In the genomic region with DNA sequence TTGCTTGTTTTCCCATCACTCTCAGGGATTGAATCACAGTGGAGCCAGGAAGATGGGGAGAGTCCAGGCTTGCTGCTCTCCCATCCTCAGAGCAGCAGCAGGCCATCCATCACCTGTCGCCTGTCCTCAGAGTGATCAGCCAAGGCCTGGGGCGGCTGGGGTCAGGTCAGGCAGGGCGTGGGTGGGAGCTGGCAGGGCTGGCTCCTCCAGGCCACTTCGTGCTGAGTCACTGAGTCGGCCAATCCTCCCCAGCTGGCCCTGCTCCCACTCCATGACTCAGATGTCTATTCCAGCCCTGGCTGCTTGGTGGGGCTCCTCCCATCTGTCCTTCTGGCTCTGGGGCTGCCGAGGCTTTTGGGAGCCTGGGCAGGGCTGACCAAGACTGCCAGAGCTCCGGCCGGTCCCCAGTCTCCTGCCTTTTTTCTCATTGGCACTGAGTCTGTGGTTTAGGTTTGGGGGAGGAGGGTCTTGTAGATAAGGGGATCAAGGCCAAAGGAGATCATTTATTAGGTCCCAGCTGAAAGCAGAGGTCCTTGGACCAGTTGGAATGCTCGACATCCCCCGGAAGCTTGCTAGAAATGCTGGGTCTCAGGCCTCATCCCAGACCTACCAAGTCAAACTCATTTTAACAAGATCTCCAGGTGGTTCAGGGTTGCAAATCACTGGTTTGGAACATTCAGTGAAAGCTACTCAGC, we compare ENCODE assay signal across 8 cellular contexts.
DNase-seq lines count a peak whose midpoint lies in the region; ATAC-seq and FAIRE-seq lines count a peak whose summit lies in the region.

No MANE protein-coding gene starts in this region.

- no peak overlapping the region for H3K4me3 Mint-ChIP-seq in activated T-helper 1 cell treated with anti-CD3 and anti-CD28 coated beads, Interleukin-12 subunit alpha, Interleukin-12 subunit beta, Interleukin-2, Interleukin-4 antibody, amounts not matched to agents 30 ng/mL and 10 ng/mL and 1 ng/mL, durations not matched to agents 14 hours and 24 hours and 36 hours

- H3K9me3 Mint-ChIP-seq in activated T-helper 1 cell treated with anti-CD3 and anti-CD28 coated beads, Interleukin-12 subunit alpha, Interleukin-12 subunit beta, Interleukin-2, Interleukin-4 antibody, amounts not matched to agents 30 ng/mL and 10 ng/mL and 1 ng/mL, durations not matched to agents 14 hours and 24 hours and 36 hours = no peaks in the 10 kb centered on the region

- no peaks in the 10 kb centered on the region for H3K27me3 Mint-ChIP-seq in activated T-helper 1 cell treated with anti-CD3 and anti-CD28 coated beads, Interleukin-12 subunit alpha, Interleukin-12 subunit beta, Interleukin-2, Interleukin-4 antibody, amounts not matched to agents 30 ng/mL and 10 ng/mL and 1 ng/mL, durations not matched to agents 14 hours and 24 hours and 36 hours (ENCODE audit: insufficient read depth)

- peaks cover 42% of the 10 kb centered on the region for H3K36me3 Mint-ChIP-seq in activated T-helper 1 cell treated with anti-CD3 and anti-CD28 coated beads, Interleukin-12 subunit alpha, Interleukin-12 subunit beta, Interleukin-2, Interleukin-4 antibody, amounts not matched to agents 30 ng/mL and 10 ng/mL and 1 ng/mL, durations not matched to agents 14 hours and 24 hours and 36 hours (ENCODE audit: low read depth)

- intact Hi-C loops in activated T-helper 1 cell treated with anti-CD3 and anti-CD28 coated beads, Interleukin-12 subunit alpha, Interleukin-12 subunit beta, Interleukin-2, Interleukin-4 antibody, amounts not matched to agents 30 ng/mL and 10 ng/mL and 1 ng/mL, durations not matched to agents 14 hours and 24 hours and 36 hours (cut with micrococcal nuclease) = no loop called here
- intact Hi-C loops in Right ventricle myocardium inferior (cut with DNase I) = loop anchor here (5.0 kb wide), 3 partner anchors 50 to 135 kb away; a partner anchor contains a TSS

- no peak for FAIRE-seq in GM19239 (lab: Jason Lieb, UNC)

- ATAC-seq in Right ventricle myocardium inferior = peak; percentile 98
- no peak for ATAC-seq in HG02623 (IDR thresholded peaks at IDR 0.05; ENCODE audit: unreplicated experiment)

- peaks cover 42% of the 10 kb centered on the region for H3K4me1 Mint-ChIP-seq in activated T-helper 1 cell treated with anti-CD3 and anti-CD28 coated beads, Interleukin-12 subunit alpha, Interleukin-12 subunit beta, Interleukin-2, Interleukin-4 antibody, amounts not matched to agents 30 ng/mL and 10 ng/mL and 1 ng/mL, durations not matched to agents 14 hours and 24 hours and 36 hours (ENCODE audit: low read depth)

- peak overlapping the region; percentile 7 for H3K27ac Mint-ChIP-seq in activated T-helper 1 cell treated with anti-CD3 and anti-CD28 coated beads, Interleukin-12 subunit alpha, Interleukin-12 subunit beta, Interleukin-2, Interleukin-4 antibody, amounts not matched to agents 30 ng/mL and 10 ng/mL and 1 ng/mL, durations not matched to agents 14 hours and 24 hours and 36 hours

- peak; percentile 73 for DNase-seq in Ammon's horn (ENCODE audit: low spot score)
- DNase-seq in HUDEP-2 (lab: John Stamatoyannopoulos, UW; ENCODE audit: unreplicated experiment in 76 of 76) = peak in 73 of 76 experiments; percentile 40 to 95 (median 86)
- no peak for DNase-seq in activated T-helper 1 cell treated with anti-CD3 and anti-CD28 coated beads, Interleukin-12 subunit alpha, Interleukin-12 subunit beta, Interleukin-2, Interleukin-4 antibody, amounts not matched to agents 30 ng/mL and 10 ng/mL and 1 ng/mL, durations not matched to agents 14 hours and 24 hours and 36 hours (ENCODE audit: low spot score)
- peak; percentile 95 for DNase-seq in Right ventricle myocardium inferior (ENCODE audit: missing footprints)
- DNase-seq in pons (ENCODE audit: low spot score) = peak; percentile 78
- no peak for DNase-seq in GM19239 (ENCODE audit: insufficient read length, low spot score)
- no peak for DNase-seq in SKM-1 (lab: John Stamatoyannopoulos, UW; ENCODE audit: unreplicated experiment)

Comparison
In these comparisons a context has a peak if more than half of its experiments do, and no peak if none do; other contexts are left out.
1. DNase-seq: peak in Ammon's horn (single experiment), HUDEP-2 (73 of 76), Right ventricle myocardium inferior (single experiment) and pons (single experiment); none in activated T-helper 1 cell treated with anti-CD3 and anti-CD28 coated beads, Interleukin-12 subunit alpha, Interleukin-12 subunit beta, Interleukin-2, Interleukin-4 antibody, amounts not matched to agents 30 ng/mL and 10 ng/mL and 1 ng/mL, durations not matched to agents 14 hours and 24 hours and 36 hours (single experiment), GM19239 (single experiment) and SKM-1 (single experiment).